Comparison of ENCODE assay signal across 9 cellular contexts in genomic region chr15:89760303-89761008, GRCh38. TPM values are rescaled to one million over a fixed set of nuclear protein-coding genes. Genes with fewer than 3 reads are reported as not detected.
DNase-seq lines count a peak whose midpoint lies in the region; ATAC-seq and TF ChIP-seq lines count a peak whose summit lies in the region.
"Had no signal": no experiment of that assay in that cellular context is flagged by ENCODE, and none has a peak within 500 bp of the region (broad histone marks: within the 10 kb centered on the region; RNA-seq: fewer than 3 reads in every experiment).

No MANE protein-coding gene starts in this region.

- H3K4me3 Mint-ChIP-seq in CD8-positive, alpha-beta memory T cell: no peak overlapping the region
- H3K4me3 Mint-ChIP-seq: activated naive CD4-positive, alpha-beta T cell treated with anti-CD3 and anti-CD28 coated beads, Interleukin-2, amount 50 U/mL, for 24 hours had no signal

- H3K27me3 ChIP-seq in CD8-positive, alpha-beta memory T cell (ENCODE audit: insufficient read depth, low read length, poor library complexity, severe bottlenecking): no peaks in the 10 kb centered on the region
- H3K27me3 ChIP-seq in WERI-Rb-1 (ENCODE audit: insufficient read depth, low read depth, severe bottlenecking): no peaks in the 10 kb centered on the region
- H3K27me3 ChIP-seq in mammary epithelial cell (ENCODE audit: insufficient read depth, low read length): no peaks in the 10 kb centered on the region
- H3K27me3 ChIP-seq in kidney epithelial cell (ENCODE audit: control insufficient read depth, insufficient read depth, low read length): no peaks in the 10 kb centered on the region

- no peak overlapping the region for H3K4me3 ChIP-seq in CD8-positive, alpha-beta memory T cell (ENCODE audit: low read length)
- H3K4me3 ChIP-seq in WERI-Rb-1 (ENCODE audit: low read depth, low read length) (peak overlapping the region; percentile 37), mammary epithelial cell (replicated peaks in 1 of 3; ENCODE audit: insufficient read depth in 1 of 3, low read depth in 2 of 3, low read length in 3 of 3) (no peak overlapping the region), kidney epithelial cell (ENCODE audit: low read depth, low read length) (no peak overlapping the region)

- H3K27ac Mint-ChIP-seq in CD8-positive, alpha-beta memory T cell: no peak overlapping the region

- H2AFZ ChIP-seq in mammary epithelial cell (ENCODE audit: low read depth, low read length): peak overlapping the region; percentile 66

- intact Hi-C loops in mammary epithelial cell (cut with micrococcal nuclease): loop anchor here (1.0 kb wide), 4 partner anchors 20 to 327 kb away; no protein-coding TSS in a partner anchor

- in situ Hi-C loops in mammary epithelial cell (cut with MboI; ENCODE audit: low sequenced_read_pairs in 2 of 2): loop anchor here (5.0 to 25.0 kb wide), 2 partner anchors 117 to 327 kb away; no protein-coding TSS in a partner anchor

- H4K20me1 ChIP-seq in mammary epithelial cell (ENCODE audit: insufficient read depth, low read length): no peaks in the 10 kb centered on the region

- H3K27ac ChIP-seq in CD8-positive, alpha-beta memory T cell (ENCODE audit: low read depth, low read length): peak overlapping the region; percentile 38
- peak overlapping the region; percentile 88 for H3K27ac ChIP-seq in WERI-Rb-1
- no peak overlapping the region for H3K27ac ChIP-seq in mammary epithelial cell (ENCODE audit: insufficient read depth, low read depth, low read length)

- H3K79me2 ChIP-seq in mammary epithelial cell (ENCODE audit: insufficient read depth, low read length): no peaks in the 10 kb centered on the region

- ATAC-seq in GM19463 (IDR thresholded peaks at IDR 0.05; ENCODE audit: unreplicated experiment) (peak; percentile 60), GM21360 (IDR thresholded peaks at IDR 0.05; ENCODE audit: unreplicated experiment) (no peak)

- CTCF ChIA-PET in CD8-positive, alpha-beta memory T cell (lab: Charles Lee): interaction anchor here (1.5 to 3.1 kb wide), 6 partner anchors 8 to 311 kb away, joined by 3 to 19 read pairs (median 8); partner anchors contain the start of gene MESP1
- CTCF ChIA-PET in mammary epithelial cell (lab: Charles Lee; ENCODE audit: low non-redundant PET): interaction anchor here (0.6 to 1.9 kb wide), 4 partner anchors 76 to 157 kb away, joined by 3 to 42 read pairs (median 4); no protein-coding TSS in a partner anchor

- no peaks in the 10 kb centered on the region for H3K9me3 Mint-ChIP-seq in CD8-positive, alpha-beta memory T cell
- H3K9me3 Mint-ChIP-seq: activated naive CD4-positive, alpha-beta T cell treated with anti-CD3 and anti-CD28 coated beads, Interleukin-2, amount 50 U/mL, for 24 hours had no signal

- no peaks in the 10 kb centered on the region for H3K4me1 Mint-ChIP-seq in CD8-positive, alpha-beta memory T cell
- H3K4me1 Mint-ChIP-seq: activated naive CD4-positive, alpha-beta T cell treated with anti-CD3 and anti-CD28 coated beads, Interleukin-2, amount 50 U/mL, for 24 hours had no signal

- dilution Hi-C loops in mammary epithelial cell (cut with HindIII; ENCODE audit: low sequenced_read_pairs): loop anchor here (5.0 kb wide), 1 partner anchor 112 kb away; no protein-coding TSS in a partner anchor

- BruUV-seq in mammary epithelial cell (replicated peaks; lab: Mats Ljungman, UMichigan): no TSS peak

- H3K36me3 Mint-ChIP-seq in CD8-positive, alpha-beta memory T cell: no peaks in the 10 kb centered on the region
- H3K36me3 Mint-ChIP-seq: activated naive CD4-positive, alpha-beta T cell treated with anti-CD3 and anti-CD28 coated beads, Interleukin-2, amount 50 U/mL, for 24 hours had no signal

- TF ChIP-seq CTCF in WERI-Rb-1 (IDR thresholded peaks at IDR 0.05; ENCODE audit: low read depth, low read length) (peak; percentile 98), mammary epithelial cell (conservative IDR thresholded peaks at IDR 0.05 in 1 of 2, IDR thresholded peaks at IDR 0.05 in 1 of 2; ENCODE audit: extremely low read depth in 1 of 2, insufficient read depth in 1 of 2, low read depth in 1 of 2, low read length in 2 of 2) (peak; percentile 92 to 99), kidney epithelial cell (IDR thresholded peaks at IDR 0.05; ENCODE audit: insufficient read depth, low read length, poor library complexity, severe bottlenecking) (peak; percentile 98)

- no peak overlapping the region for H3K4me2 ChIP-seq in mammary epithelial cell (ENCODE audit: insufficient read depth, low read depth, low read length)

- H3K9me3 ChIP-seq in CD8-positive, alpha-beta memory T cell (ENCODE audit: low read length): no peaks in the 10 kb centered on the region
- H3K9me3 ChIP-seq in WERI-Rb-1 (ENCODE audit: severe bottlenecking): no peaks in the 10 kb centered on the region
- no peaks in the 10 kb centered on the region for H3K9me3 ChIP-seq in mammary epithelial cell (replicated peaks; ENCODE audit: insufficient read depth, low read length)

- no peaks in the 10 kb centered on the region for H3K4me1 ChIP-seq in CD8-positive, alpha-beta memory T cell (ENCODE audit: insufficient read depth, low read length)
- H3K4me1 ChIP-seq in mammary epithelial cell (ENCODE audit: insufficient read depth, low read length): peaks cover 16% of the 10 kb centered on the region

- POLR2A ChIA-PET in CD8-positive, alpha-beta memory T cell (lab: Charles Lee): no interaction called here

- DNase-seq in CD8-positive, alpha-beta memory T cell: peak; percentile 17 to 67 (median 44)
- peak; percentile 11 for DNase-seq in NCI-H1092 treated with DMSO at 0.1 percent for 48 hours (lab: John Stamatoyannopoulos, UW)
- peak; percentile 95 for DNase-seq in WERI-Rb-1
- DNase-seq in mammary epithelial cell: peak; percentile 68
- DNase-seq in kidney epithelial cell (ENCODE audit: low read depth): no peak
- DNase-seq in stimulated activated CD4-positive, alpha-beta T cell treated with anti-CD3 and anti-CD28 coated beads, Interleukin-1b, Interleukin-23, amount 100 ng/mL, for 48 hours: peak; percentile 68

- no peak overlapping the region for H3K9ac ChIP-seq in mammary epithelial cell (ENCODE audit: insufficient read depth, low read length)

- WGBS in mammary epithelial cell (ENCODE audit: low coverage, missing lambda C conversion rate): 35% methylated on average over 13 of the region's 16 CpGs

- no peaks in the 10 kb centered on the region for H3K36me3 ChIP-seq in CD8-positive, alpha-beta memory T cell (ENCODE audit: insufficient read depth, low read length)
- H3K36me3 ChIP-seq in WERI-Rb-1 (no peaks in the 10 kb centered on the region), mammary epithelial cell (ENCODE audit: insufficient read depth, low read length) (no peaks in the 10 kb centered on the region), kidney epithelial cell (ENCODE audit: control insufficient read depth, insufficient read depth, low read length) (no peaks in the 10 kb centered on the region)

- peaks cover 4 to 12% of the 10 kb centered on the region in 2 donors for H3K27me3 Mint-ChIP-seq in CD8-positive, alpha-beta memory T cell

RNA-seq across cellular contexts. Expression of gene MESP1, which starts 9.4 kb away (rescaled TPM):
- total RNA-seq in CD8-positive, alpha-beta memory T cell: 1 to 10 TPM; 5.3 to 5.6 TPM
- 0.60 TPM for polyA plus RNA-seq in CD8-positive, alpha-beta memory T cell
- under 1 TPM in 1 of 2 donors, not detected in 1; under 0.01 TPM for total RNA-seq in mammary epithelial cell
- polyA plus RNA-seq in mammary epithelial cell: not detected
- polyA minus RNA-seq in mammary epithelial cell: not detected
- total RNA-seq in kidney epithelial cell: 2.6 and 2.8 TPM in 2 replicates

RNA-seq across cellular contexts. Expression of gene MESP2, which starts 15.7 kb away (rescaled TPM):
- total RNA-seq in CD8-positive, alpha-beta memory T cell: not detected
- polyA plus RNA-seq in CD8-positive, alpha-beta memory T cell: not detected
- total RNA-seq in mammary epithelial cell (under 1 TPM in 1 of 2 donors, not detected in 1; 0.31 TPM), kidney epithelial cell (0.27 and 0.29 TPM in 2 replicates)
- polyA plus RNA-seq in mammary epithelial cell: 0.10 TPM
- polyA minus RNA-seq in mammary epithelial cell: not detected

RNA-seq across cellular contexts. Expression of gene ANPEP, which starts 54.2 kb away (rescaled TPM):
- total RNA-seq in CD8-positive, alpha-beta memory T cell: under 1 TPM; 0.85 to 1.00 TPM
- polyA plus RNA-seq in CD8-positive, alpha-beta memory T cell: not detected
- total RNA-seq in mammary epithelial cell (1 to 10 TPM; 4.3 to 5.9 TPM), kidney epithelial cell (9.4 and 11.6 TPM in 2 replicates)
- polyA plus RNA-seq in mammary epithelial cell: 1.5 TPM
- polyA minus RNA-seq in mammary epithelial cell: not detected
